Comparison of ENCODE assay signal across 13 cellular contexts in the genomic region with DNA sequence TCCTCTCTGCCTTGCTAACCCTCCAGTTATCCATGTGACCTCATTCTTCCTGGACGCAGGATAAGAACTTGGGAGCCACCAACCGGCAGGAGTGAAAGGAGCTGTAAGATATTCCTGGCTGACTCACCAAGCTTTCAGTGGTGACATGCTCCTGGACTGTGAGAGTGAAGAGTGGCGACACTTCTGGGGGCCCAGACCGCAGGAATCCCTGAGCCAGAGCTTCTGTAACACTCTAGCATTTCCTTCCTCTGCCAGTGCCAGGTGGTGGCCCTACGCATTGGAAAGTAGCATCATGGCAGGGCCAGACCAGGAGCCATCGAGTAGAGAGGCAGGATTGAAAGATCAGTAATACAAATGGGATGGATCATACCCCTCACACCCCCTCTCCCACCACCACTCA.
"Had no signal": no experiment of that assay in that cellular context is flagged by ENCODE, and none has a peak within 500 bp of the region (broad histone marks: within the 10 kb centered on the region; RNA-seq: fewer than 3 reads in every experiment).

No MANE protein-coding gene starts in this region.

- DNase-seq: dermis blood vessel endothelial cell; effector CD4-positive, alpha-beta T cell; effector memory CD4-positive, alpha-beta T cell; foreskin keratinocyte; glutamatergic neuron; head of caudate nucleus; hippocampal formation; left colon; lower lobe of right lung; mesenchymal stem cell; mucosa of descending colon had no signal

- ATAC-seq: foreskin keratinocyte, gastroesophageal sphincter, left colon, left lobe of liver, lower lobe of right lung, mucosa of descending colon had no signal
